ENCODE assay signal across 19 cellular contexts in genomic region chr17:81179220-81179619, GRCh38. TPM values are rescaled to one million over a fixed set of nuclear protein-coding genes. Genes with fewer than 3 reads are reported as not detected.
A peak's percentile ranks its signal among the peaks of the same experiment; 100 is the strongest.
DNase-seq lines count a peak whose midpoint lies in the region; ATAC-seq and TF ChIP-seq lines count a peak whose summit lies in the region.
"Had no signal": no experiment of that assay in that cellular context is flagged by ENCODE, and none has a peak within 500 bp of the region (broad histone marks: within the 10 kb centered on the region; RNA-seq: fewer than 3 reads in every experiment).

No MANE protein-coding gene starts in this region.

- peak overlapping the region; percentile 58 for H2BK12ac ChIP-seq in neuronal stem cell (ENCODE audit: low read length)

- H3K9me2 ChIP-seq in OCI-LY7 (ENCODE audit: insufficient read depth, low read length), result no peaks in the 10 kb centered on the region

- H2BK5ac ChIP-seq in neuronal stem cell (ENCODE audit: low read length), result peak overlapping the region; percentile 24

- CTCF ChIA-PET in OCI-LY7 (lab: Charles Lee; ENCODE audit: unreplicated experiment), result no interaction called here

- no peak for ATAC-seq in HG02938 (IDR thresholded peaks at IDR 0.05; ENCODE audit: unreplicated experiment)
- ATAC-seq: GM12878 had no signal

- H2AFZ ChIP-seq in OCI-LY7 (ENCODE audit: low read length) (no peak overlapping the region), neuronal stem cell (ENCODE audit: low read length) (no peak overlapping the region)

- intact Hi-C loops in OCI-LY7 (cut with micrococcal nuclease; ENCODE audit: unreplicated experiment) (no loop called here), testis (cut with DNase I; ENCODE audit: low total_unique reads) (no loop called here)

- DNase-seq in OCI-LY7 (ENCODE audit: low spot score), result peak; percentile 41
- peak; percentile 72 to 76 for DNase-seq in SJCRH30
- DNase-seq in neuronal stem cell (ENCODE audit: low spot score), result no peak
- DNase-seq in T-helper 2 cell, result no peak
- DNase-seq in NCI-H345 (lab: John Stamatoyannopoulos, UW), result no peak
- no peak for DNase-seq in testis
- DNase-seq: ACHN, BE2C, DMS53, DND-41, EL, H9 had no signal

- H2BK120ac ChIP-seq in neuronal stem cell (ENCODE audit: low read depth, low read length), result no peak overlapping the region

- H3K27ac ChIP-seq in BLaER1 treated with 17β-estradiol and CSF1 and Interleukin-3, amounts not matched to agents 10 nM and 100 nM, result no peak overlapping the region; a peak in 1 of 22 replicates
- no peak overlapping the region for H3K27ac ChIP-seq in OCI-LY7 (ENCODE audit: low read depth, low read length, poor library complexity, severe bottlenecking)
- H3K27ac ChIP-seq in SJCRH30, result no peak overlapping the region
- H3K27ac ChIP-seq in neuronal stem cell (replicated peaks; ENCODE audit: low read length), result no peak overlapping the region
- no peak overlapping the region for H3K27ac ChIP-seq in testis

- H3K23ac ChIP-seq in neuronal stem cell (ENCODE audit: low read depth, low read length, poor library complexity), result no peak overlapping the region

- peak overlapping the region; percentile 79 for H2AK5ac ChIP-seq in neuronal stem cell (ENCODE audit: low read depth, low read length)

- no TSS peak for BruUV-seq in OCI-LY7 (replicated peaks; lab: Mats Ljungman, UMichigan)

- H3K14ac ChIP-seq in neuronal stem cell (ENCODE audit: low read length), result no peak overlapping the region

- H3K4me1 ChIP-seq in BLaER1 treated with 17β-estradiol and CSF1 and Interleukin-3, amounts not matched to agents 10 nM and 100 nM, result peaks cover 13 to 39% (median 31%) of the 10 kb centered on the region in 10 experiments
- H3K4me1 ChIP-seq in OCI-LY7 (ENCODE audit: insufficient read depth, low read length, poor library complexity, severe bottlenecking) (peaks cover 5% of the 10 kb centered on the region), SJCRH30 (peaks cover 20% of the 10 kb centered on the region), neuronal stem cell (ENCODE audit: control insufficient read depth in 2 of 2, insufficient read depth in 1 of 2, low read depth in 1 of 2, low read length in 2 of 2) (no peaks in the 10 kb centered on the region), testis (peaks cover 7% of the 10 kb centered on the region)
- H3K4me1 ChIP-seq: BE2C had no signal

- 0 out of 22 replicates have a peak, but pooled peaks cover 0 to 5% (median 0%) of the 10 kb centered on the region in 11 experiments for H3K36me3 ChIP-seq in BLaER1 treated with 17β-estradiol and CSF1 and Interleukin-3, amounts not matched to agents 10 nM and 100 nM
- no peaks in the 10 kb centered on the region for H3K36me3 ChIP-seq in OCI-LY7 (ENCODE audit: insufficient read depth, low read length)
- H3K36me3 ChIP-seq in SJCRH30, result no peaks in the 10 kb centered on the region
- H3K36me3 ChIP-seq in neuronal stem cell (replicated peaks in 1 of 2; ENCODE audit: control insufficient read depth in 2 of 2, insufficient read depth in 2 of 2, low read length in 2 of 2), result no peaks in the 10 kb centered on the region
- H3K36me3 ChIP-seq in testis (ENCODE audit: low read depth, missing control alignments), result no peaks in the 10 kb centered on the region
- H3K36me3 ChIP-seq: BE2C had no signal

- TF ChIP-seq CTCF in OCI-LY7 (conservative IDR thresholded peaks at IDR 0.05; ENCODE audit: low read length), result 0 out of 2 replicates have a peak, but pooled peaks have one; percentile 10
- TF ChIP-seq CTCF in testis (IDR thresholded peaks at IDR 0.05), result no peak

- peak overlapping the region; percentile 80 for H3K18ac ChIP-seq in neuronal stem cell (ENCODE audit: low read length)

- H3K4ac ChIP-seq in neuronal stem cell (ENCODE audit: low read length), result no peak overlapping the region

- peaks cover 6 to 16% (median 10%) of the 10 kb centered on the region in 11 experiments; a peak in 21 of 22 replicates for H3K9me3 ChIP-seq in BLaER1 treated with 17β-estradiol and CSF1 and Interleukin-3, amounts not matched to agents 10 nM and 100 nM (replicated peaks in 1 of 11)
- H3K9me3 ChIP-seq in OCI-LY7 (ENCODE audit: low read length) (peaks cover 10% of the 10 kb centered on the region; the same call in 1 of the 2 replicates), SJCRH30 (replicated peaks) (peaks cover 5% of the 10 kb centered on the region), neuronal stem cell (replicated peaks in 1 of 2; ENCODE audit: control insufficient read depth in 2 of 2, insufficient read depth in 1 of 2, low read depth in 1 of 2, low read length in 2 of 2) (peaks cover 3 to 7% of the 10 kb centered on the region in 2 donors), testis (no peaks in the 10 kb centered on the region)
- H3K9me3 ChIP-seq: BE2C had no signal

- H2BK15ac ChIP-seq in neuronal stem cell (ENCODE audit: low read length), result no peak overlapping the region

- H4K91ac ChIP-seq in neuronal stem cell (ENCODE audit: low read depth, low read length, poor library complexity), result no peak overlapping the region

- POLR2A ChIA-PET in OCI-LY7 (lab: Charles Lee), result no interaction called here

- no peak for TF ChIP-seq POLR2A in testis (IDR thresholded peaks at IDR 0.05)

- no peaks in the 10 kb centered on the region for H3K79me2 ChIP-seq in OCI-LY7 (ENCODE audit: insufficient read depth, low read depth, low read length)

- peaks cover 0 to 31% (median 0%) of the 10 kb centered on the region in 11 experiments; a peak in 6 of 22 replicates for H4K20me1 ChIP-seq in BLaER1 treated with 17β-estradiol and CSF1 and Interleukin-3, amounts not matched to agents 10 nM and 100 nM
- H4K20me1 ChIP-seq in OCI-LY7 (ENCODE audit: insufficient read depth, low read length), result no peaks in the 10 kb centered on the region

- no peak overlapping the region; a peak in 1 of 20 replicates for H3K4me3 ChIP-seq in BLaER1 treated with 17β-estradiol and CSF1 and Interleukin-3, amounts not matched to agents 10 nM and 100 nM
- H3K4me3 ChIP-seq in OCI-LY7 (ENCODE audit: low read depth, low read length, poor library complexity, severe bottlenecking), result no peak overlapping the region
- H3K4me3 ChIP-seq in SJCRH30, result no peak overlapping the region
- no peak overlapping the region for H3K4me3 ChIP-seq in neuronal stem cell (ENCODE audit: low read length in 2 of 2)
- H3K4me3 ChIP-seq in testis, result no peak overlapping the region
- H3K4me3 ChIP-seq: GM12878 had no signal

- peaks cover 4% of the 10 kb centered on the region for H3K79me1 ChIP-seq in neuronal stem cell (ENCODE audit: low read depth, low read length)

- peak overlapping the region in 7 of 11 experiments; percentile 21 to 63 (median 30); a peak in 9 of 22 replicates for H3K9ac ChIP-seq in BLaER1 treated with 17β-estradiol and CSF1 and Interleukin-3, amounts not matched to agents 10 nM and 100 nM
- H3K9ac ChIP-seq in neuronal stem cell (ENCODE audit: low read depth, low read length, poor library complexity), result no peak overlapping the region

- H3K27me3 ChIP-seq in BLaER1 treated with 17β-estradiol and CSF1 and Interleukin-3, amounts not matched to agents 10 nM and 100 nM, result peaks cover 0 to 8% (median 0%) of the 10 kb centered on the region in 11 experiments; a peak in 2 of 22 replicates
- H3K27me3 ChIP-seq in SJCRH30, result peaks cover 5% of the 10 kb centered on the region; the same call in 1 of the 2 replicates
- H3K27me3 ChIP-seq in neuronal stem cell (ENCODE audit: control insufficient read depth in 3 of 3, insufficient read depth in 3 of 3, low read depth in 1 of 3, low read length in 3 of 3), result no peaks in the 10 kb centered on the region
- H3K27me3 ChIP-seq in testis, result no peaks in the 10 kb centered on the region
- H3K27me3 ChIP-seq: BE2C had no signal

- no CpG with 5 or more reads among the region's 9 CpGs for WGBS in neuronal stem cell (ENCODE audit: extremely low coverage in 2 of 2, insufficient read length in 2 of 2, insufficient replicate concordance in 1 of 2), 2 donors
- 76 to 80% methylated on average over 6 to 8 of the region's 9 CpGs for WGBS in testis, 2 donors

- no peak overlapping the region for H4K8ac ChIP-seq in neuronal stem cell (ENCODE audit: low read depth, low read length)

- H3K4me2 ChIP-seq in BLaER1 treated with 17β-estradiol and CSF1 and Interleukin-3, amounts not matched to agents 10 nM and 100 nM, result peak overlapping the region; percentile 33 to 98 (median 81); a peak in 21 of 22 replicates
- no peak overlapping the region for H3K4me2 ChIP-seq in OCI-LY7 (ENCODE audit: low read length)
- H3K4me2 ChIP-seq in neuronal stem cell (ENCODE audit: insufficient read depth, low read length, poor library complexity, severe bottlenecking), result no peak overlapping the region

RNA-seq across cellular contexts. Expression of gene AATK, which starts 13.2 kb away (rescaled TPM):
- 0.03 TPM in 1 of 2 replicates, not detected in the other for total RNA-seq in OCI-LY7 (2014; rRNA removed; shearing (Covaris generic))
- total RNA-seq in OCI-LY7 (2022) (not detected in 2 replicates), testis (1 to 10 TPM; 3.8 to 5.6 TPM)
- 24.0 and 24.2 TPM in 2 replicates for total RNA-seq in SJCRH30 (2014; rRNA removed; shearing (Covaris generic))
- 5.6 TPM for polyA plus RNA-seq in neuronal stem cell (2013, experiment 1 of 2)
- 5.4 TPM for polyA plus RNA-seq in neuronal stem cell (2013, experiment 2 of 2)
- 3.5 TPM for polyA plus RNA-seq in testis (ENCODE audit: insufficient read depth, low read depth, low replicate concordance)
- total RNA-seq: GM12878 had no signal

RNA-seq across cellular contexts. Expression of gene PVALEF, which starts 13.9 kb away (rescaled TPM):
- total RNA-seq in OCI-LY7 (2014; rRNA removed; shearing (Covaris generic)), result not detected in 2 replicates
- not detected in 2 replicates for total RNA-seq in OCI-LY7 (2022)
- 0.43 and 0.61 TPM in 2 replicates for total RNA-seq in SJCRH30 (2014; rRNA removed; shearing (Covaris generic))
- polyA plus RNA-seq in neuronal stem cell (2013, experiment 1 of 2), result 0.06 TPM
- 0.04 TPM for polyA plus RNA-seq in neuronal stem cell (2013, experiment 2 of 2)
- not detected for total RNA-seq in testis
- not detected for polyA plus RNA-seq in testis (ENCODE audit: insufficient read depth, low read depth, low replicate concordance)
- total RNA-seq: CD4-positive, alpha-beta memory T cell; G401; GM12878; H1; H9 had no signal
- polyA plus RNA-seq: CD14-positive monocyte; CD4-positive, alpha-beta memory T cell; GM12878 had no signal

RNA-seq across cellular contexts. Expression of gene CEP131, which starts 43.5 kb away (rescaled TPM):
- 32.9 and 35.0 TPM in 2 replicates for total RNA-seq in OCI-LY7 (2014; rRNA removed; shearing (Covaris generic))
- 36.0 and 38.6 TPM in 2 replicates for total RNA-seq in OCI-LY7 (2022)
- 31.5 and 33.0 TPM in 2 replicates for total RNA-seq in SJCRH30 (2014; rRNA removed; shearing (Covaris generic))
- polyA plus RNA-seq in neuronal stem cell (2013, experiment 1 of 2), result 14.7 TPM
- polyA plus RNA-seq in neuronal stem cell (2013, experiment 2 of 2), result 14.1 TPM
- total RNA-seq in testis, result 10 to 100 TPM; 42.9 to 48.7 TPM
- polyA plus RNA-seq in testis (ENCODE audit: insufficient read depth, low read depth, low replicate concordance), result 28.9 TPM

RNA-seq across cellular contexts. Expression of gene TEPSIN, which starts 59.6 kb away (rescaled TPM):
- 29.7 and 46.4 TPM in 2 replicates for total RNA-seq in OCI-LY7 (2014; rRNA removed; shearing (Covaris generic))
- total RNA-seq in OCI-LY7 (2022), result 75.3 and 78.9 TPM in 2 replicates
- 21.5 and 29.3 TPM in 2 replicates for total RNA-seq in SJCRH30 (2014; rRNA removed; shearing (Covaris generic))
- 14.7 TPM for polyA plus RNA-seq in neuronal stem cell (2013, experiment 1 of 2)
- 14.2 TPM for polyA plus RNA-seq in neuronal stem cell (2013, experiment 2 of 2)
- 10 to 100 TPM; 55.4 to 83.0 TPM for total RNA-seq in testis
- 32.0 TPM for polyA plus RNA-seq in testis (ENCODE audit: insufficient read depth, low read depth, low replicate concordance)

RNA-seq across cellular contexts. Expression of gene NDUFAF8, which starts 59.9 kb away (rescaled TPM):
- total RNA-seq in OCI-LY7 (2014; rRNA removed; shearing (Covaris generic)), result 129 and 161 TPM in 2 replicates
- total RNA-seq in OCI-LY7 (2022), result 151 and 165 TPM in 2 replicates
- 129 and 132 TPM in 2 replicates for total RNA-seq in SJCRH30 (2014; rRNA removed; shearing (Covaris generic))
- 79.2 TPM for polyA plus RNA-seq in neuronal stem cell (2013, experiment 1 of 2)
- 73.1 TPM for polyA plus RNA-seq in neuronal stem cell (2013, experiment 2 of 2)
- 10 to 100 TPM; 61.1 to 63.4 TPM for total RNA-seq in testis
- polyA plus RNA-seq in testis (ENCODE audit: insufficient read depth, low read depth, low replicate concordance), result 62.5 TPM

Comparison
In these comparisons a context has a peak if more than half of its experiments do, and no peak if none do; other contexts are left out.
1. H3K4me2 ChIP-seq: peak in BLaER1 treated with 17β-estradiol and CSF1 and Interleukin-3, amounts not matched to agents 10 nM and 100 nM (11 of 11); none in OCI-LY7 (single experiment) and neuronal stem cell (single experiment).
2. DNase-seq: peak in OCI-LY7 (single experiment) and SJCRH30 (2 of 2); none in neuronal stem cell (single experiment), T-helper 2 cell (0 of 5), NCI-H345 (single experiment) and testis (single experiment).
3. RNA of gene AATK, which starts 13.2 kb away (total RNA-seq): 24.0 to 24.2 TPM in SJCRH30 and 3.8 to 5.6 TPM in testis; 0.03 TPM in OCI-LY7; every median in the first group is over 4 times any median in the second.